8 cellular contexts compared by ENCODE assay signal in the genomic region with DNA sequence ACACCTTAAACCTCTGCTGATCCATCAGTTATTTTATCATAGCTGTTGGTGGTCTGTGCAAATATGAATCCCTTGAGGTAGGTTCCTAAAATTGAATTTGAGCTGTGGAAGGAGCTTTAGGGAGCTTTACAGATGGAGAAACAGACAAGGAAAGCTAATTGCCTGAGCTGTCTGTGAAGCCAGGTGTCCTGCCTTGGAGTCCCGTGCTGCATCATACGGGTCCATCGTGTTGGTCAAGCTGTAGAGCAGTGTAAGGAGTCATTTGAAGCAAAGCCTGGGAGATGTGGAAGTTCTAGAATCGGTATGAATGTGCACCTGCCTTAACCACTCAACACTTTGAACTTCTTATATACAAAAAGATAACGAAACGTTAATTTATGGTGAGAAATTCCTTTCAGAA. TPM values are rescaled to one million over a fixed set of nuclear protein-coding genes. Genes with fewer than 3 reads are reported as not detected.
DNase-seq lines count a peak whose midpoint lies in the region; ATAC-seq and TF ChIP-seq lines count a peak whose summit lies in the region.

No MANE protein-coding gene starts in this region.

- H3K36me3 Mint-ChIP-seq in activated T-cell treated with anti-CD3 and anti-CD28 coated beads, Interleukin-2, amount 50 U/mL, for 4 hours (ENCODE audit: insufficient read depth): peaks cover 13% of the 10 kb centered on the region
- peaks cover 22% of the 10 kb centered on the region for H3K36me3 Mint-ChIP-seq in activated B cell treated with CpG ODN at 0.5 μM for 24 hours (ENCODE audit: low read depth)
- H3K36me3 Mint-ChIP-seq in immature natural killer cell: peaks cover 0 to 7% (median 0%) of the 10 kb centered on the region in 3 donors

- H3K36me3 ChIP-seq in thymus (ENCODE audit: control insufficient read depth, insufficient read depth): peaks cover 12% of the 10 kb centered on the region

- H3K9me3 ChIP-seq in thymus (ENCODE audit: control insufficient read depth): no peaks in the 10 kb centered on the region

- H3K27ac Mint-ChIP-seq in activated B cell treated with CpG ODN at 0.5 μM for 24 hours: peak overlapping the region; percentile 91
- H3K27ac Mint-ChIP-seq in immature natural killer cell: peak overlapping the region; percentile 77 to 94 (median 84)

- peaks cover 10% of the 10 kb centered on the region for H3K4me1 ChIP-seq in thymus (ENCODE audit: control insufficient read depth, insufficient read depth, low read length)

- TF ChIP-seq CTCF in activated B cell treated with CpG ODN at 0.5 μM for 24 hours (IDR thresholded peaks at IDR 0.05): no peak

- 23% methylated on average over 6 of the region's 6 CpGs for WGBS in thymus

- peaks cover 2% of the 10 kb centered on the region for H3K27me3 Mint-ChIP-seq in activated T-cell treated with anti-CD3 and anti-CD28 coated beads, Interleukin-2, amount 50 U/mL, for 4 hours (ENCODE audit: low read depth)
- H3K27me3 Mint-ChIP-seq in activated B cell treated with CpG ODN at 0.5 μM for 24 hours (no peaks in the 10 kb centered on the region), immature natural killer cell (ENCODE audit: low read depth in 3 of 3) (peaks cover 4 to 6% (median 5%) of the 10 kb centered on the region in 3 donors)

- H3K4me1 Mint-ChIP-seq in activated T-cell treated with anti-CD3 and anti-CD28 coated beads, Interleukin-2, amount 50 U/mL, for 4 hours (ENCODE audit: low read depth): peaks cover 30% of the 10 kb centered on the region
- peaks cover 27% of the 10 kb centered on the region for H3K4me1 Mint-ChIP-seq in activated B cell treated with CpG ODN at 0.5 μM for 24 hours
- H3K4me1 Mint-ChIP-seq in immature natural killer cell: peaks cover 29 to 47% of the 10 kb centered on the region in 2 donors

- no peak for DNase-seq in activated T-cell treated with anti-CD3 and anti-CD28 coated beads, Interleukin-2, amount 50 U/mL, for 4 hours
- DNase-seq in activated T-cell treated with anti-CD3 and anti-CD28 coated beads, Interleukin-2, amount 50 U/mL, for 1 hour: no peak
- no peak for DNase-seq in activated B cell treated with CpG ODN at 0.5 μM for 24 hours
- no peak for DNase-seq in immature natural killer cell
- no peak for DNase-seq in cortex of kidney (lab: John Stamatoyannopoulos, UW)
- no peak for DNase-seq in T-helper 9 cell

- no peak for ATAC-seq in activated T-cell treated with anti-CD3 and anti-CD28 coated beads, Interleukin-2, amount 50 U/mL, for 4 hours
- no peak for ATAC-seq in activated B cell treated with CpG ODN at 0.5 μM for 24 hours (ENCODE audit: low read depth)
- ATAC-seq in GM18867 (IDR thresholded peaks at IDR 0.05; ENCODE audit: unreplicated experiment): no peak

- CTCF ChIA-PET in activated B cell treated with CpG ODN at 0.5 μM for 24 hours (lab: Charles Lee): interaction anchor here (0.5 to 1.8 kb wide), 5 partner anchors 11 to 131 kb away, joined by 3 to 5 read pairs (median 3); no protein-coding TSS in a partner anchor

- no peaks in the 10 kb centered on the region for H3K9me3 Mint-ChIP-seq in activated T-cell treated with anti-CD3 and anti-CD28 coated beads, Interleukin-2, amount 50 U/mL, for 4 hours
- no peaks in the 10 kb centered on the region for H3K9me3 Mint-ChIP-seq in activated B cell treated with CpG ODN at 0.5 μM for 24 hours
- no peaks in the 10 kb centered on the region for H3K9me3 Mint-ChIP-seq in immature natural killer cell

- POLR2A ChIA-PET in activated B cell treated with CpG ODN at 0.5 μM for 24 hours (lab: Charles Lee): interaction anchor here (0.5 to 2.1 kb wide), 14 partner anchors 8 to 346 kb away, joined by 3 to 24 read pairs (median 7); a partner anchor contains a TSS

- intact Hi-C loops in activated B cell treated with CpG ODN at 0.5 μM for 24 hours (cut with micrococcal nuclease): loop anchor here (5.0 to 10.0 kb wide), 4 partner anchors 70 to 418 kb away; a partner anchor contains a TSS

- H3K27ac ChIP-seq in thymus (ENCODE audit: low read depth): peak overlapping the region; percentile 33

- H3K4me3 ChIP-seq in thymus (ENCODE audit: low read length): peak overlapping the region; percentile 72

- no peaks in the 10 kb centered on the region for H3K27me3 ChIP-seq in thymus (ENCODE audit: control insufficient read depth, insufficient read depth)

- H3K4me3 Mint-ChIP-seq in activated T-cell treated with anti-CD3 and anti-CD28 coated beads, Interleukin-2, amount 50 U/mL, for 4 hours: peak overlapping the region; percentile 94
- H3K4me3 Mint-ChIP-seq in activated B cell treated with CpG ODN at 0.5 μM for 24 hours (peak overlapping the region; percentile 90), immature natural killer cell (peak overlapping the region; percentile 89 to 92 (median 91))

RNA-seq across cellular contexts. Expression of a gene that starts 1.0 kb away (rescaled TPM):
- total RNA-seq in activated T-cell treated with anti-CD3 and anti-CD28 coated beads, Interleukin-2, amount 50 U/mL, for 4 hours: 10 to 100 TPM; 49.2 to 64.7 (median 57.6) TPM
- 37.1 and 43.4 TPM in 2 replicates for total RNA-seq in activated B cell treated with CpG ODN at 0.5 μM for 24 hours
- 10 to 100 TPM; 10.1 to 11.8 (median 11.8) TPM for polyA plus RNA-seq in immature natural killer cell
- polyA plus RNA-seq in thymus: 7.3 TPM

RNA-seq across cellular contexts. Expression of a gene that starts 51.9 kb away (rescaled TPM):
- 1 to 10 TPM; 1.3 to 1.9 (median 1.6) TPM for total RNA-seq in activated T-cell treated with anti-CD3 and anti-CD28 coated beads, Interleukin-2, amount 50 U/mL, for 4 hours
- total RNA-seq in activated B cell treated with CpG ODN at 0.5 μM for 24 hours: 0.18 and 0.83 TPM in 2 replicates
- polyA plus RNA-seq in immature natural killer cell: not detected
- polyA plus RNA-seq in thymus: 3.2 TPM
